In the genomic region with DNA sequence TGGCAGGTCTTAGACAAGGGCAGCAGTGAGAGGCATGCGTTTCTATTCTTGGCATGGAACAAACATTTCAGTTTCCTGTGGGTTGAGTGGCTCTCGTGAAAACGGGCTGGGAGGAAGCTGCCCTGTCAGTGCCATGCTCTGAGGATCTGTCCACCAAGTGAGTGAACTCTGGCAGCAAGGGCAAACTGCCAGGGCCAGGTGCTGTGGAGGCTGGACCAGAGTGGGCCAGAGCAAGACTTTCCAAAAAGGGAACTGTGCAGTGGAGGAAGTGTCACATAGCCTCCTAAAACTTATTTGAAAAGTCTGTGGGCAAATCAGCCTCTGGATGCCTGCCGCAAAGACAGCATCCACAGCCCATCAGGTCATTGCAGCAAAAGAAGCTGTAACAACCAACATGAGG, we compare ENCODE assay signal across 12 cellular contexts. TPM values are rescaled to one million over a fixed set of nuclear protein-coding genes. Genes with fewer than 3 reads are reported as not detected.
DNase-seq lines count a peak whose midpoint lies in the region; ATAC-seq and TF ChIP-seq lines count a peak whose summit lies in the region.
"Had no signal": no experiment of that assay in that cellular context is flagged by ENCODE, and none has a peak within 500 bp of the region (broad histone marks: within the 10 kb centered on the region; RNA-seq: fewer than 3 reads in every experiment).

No MANE protein-coding gene starts in this region.

- H3K9me2 ChIP-seq in Loucy (replicated peaks; ENCODE audit: low read depth, low read length), result no peaks in the 10 kb centered on the region

- no peak overlapping the region for H4K91ac ChIP-seq in trophoblast cell (ENCODE audit: low read depth, low read length)

- H3F3A ChIP-seq in Loucy (ENCODE audit: low read depth), result no peaks in the 10 kb centered on the region

- H3K27me3 Mint-ChIP-seq in activated CD4-positive, alpha-beta T cell treated with anti-CD3 and anti-CD28 coated beads, Interleukin-2, amount 10 ng/mL, durations not matched to agents 24 days and 14 days, result no peaks in the 10 kb centered on the region
- H3K27me3 Mint-ChIP-seq in activated naive CD8-positive, alpha-beta T cell treated with anti-CD3 and anti-CD28 coated beads, Interleukin-2, amount 50 U/mL, for 24 hours, result no peaks in the 10 kb centered on the region

- H3K79me1 ChIP-seq in trophoblast cell (ENCODE audit: low read length), result no peaks in the 10 kb centered on the region

- no peak overlapping the region for H2BK5ac ChIP-seq in trophoblast cell (ENCODE audit: low read depth, low read length, poor library complexity)

- peaks cover 33% of the 10 kb centered on the region for H3K4me1 Mint-ChIP-seq in activated CD4-positive, alpha-beta T cell treated with anti-CD3 and anti-CD28 coated beads, Interleukin-2, amount 10 ng/mL, durations not matched to agents 24 days and 14 days
- H3K4me1 Mint-ChIP-seq in activated naive CD8-positive, alpha-beta T cell treated with anti-CD3 and anti-CD28 coated beads, Interleukin-2, amount 50 U/mL, for 24 hours, result peaks cover 45% of the 10 kb centered on the region
- H3K4me1 Mint-ChIP-seq in stimulated activated effector memory CD8-positive, alpha-beta T cell treated with anti-CD3 and anti-CD28 coated beads, Interleukin-12 subunit alpha, Interleukin-12 subunit beta, amount 100 ng/mL, for 72 hours, result peaks cover 50% of the 10 kb centered on the region

- no peak overlapping the region for H3K18ac ChIP-seq in trophoblast cell (ENCODE audit: low read length)

- H2BK120ac ChIP-seq in trophoblast cell (ENCODE audit: insufficient read depth, low read length, poor library complexity), result no peak overlapping the region

- H3K9me3 Mint-ChIP-seq in activated CD4-positive, alpha-beta T cell treated with anti-CD3 and anti-CD28 coated beads, Interleukin-2, amount 10 ng/mL, durations not matched to agents 24 days and 14 days, result peaks cover 23% of the 10 kb centered on the region
- peaks cover 4% of the 10 kb centered on the region for H3K9me3 Mint-ChIP-seq in activated naive CD8-positive, alpha-beta T cell treated with anti-CD3 and anti-CD28 coated beads, Interleukin-2, amount 50 U/mL, for 24 hours
- no peaks in the 10 kb centered on the region for H3K9me3 Mint-ChIP-seq in stimulated activated effector memory CD8-positive, alpha-beta T cell treated with anti-CD3 and anti-CD28 coated beads, Interleukin-12 subunit alpha, Interleukin-12 subunit beta, amount 100 ng/mL, for 72 hours

- no peak overlapping the region for H4K12ac ChIP-seq in trophoblast cell (ENCODE audit: low read depth, low read length)

- H3K4me3 ChIP-seq in Loucy (ENCODE audit: low read length, poor library complexity, severe bottlenecking) (no peak overlapping the region), trophoblast cell (ENCODE audit: low read depth, low read length) (no peak overlapping the region)
- H3K4me3 ChIP-seq: A549, SJCRH30 had no signal

- peaks cover 26% of the 10 kb centered on the region for H3K4me1 ChIP-seq in Loucy (ENCODE audit: insufficient read depth, low read length, poor library complexity, severe bottlenecking)
- H3K4me1 ChIP-seq in trophoblast cell (ENCODE audit: control insufficient read depth in 1 of 2, insufficient read depth in 2 of 2, low read length in 2 of 2), result no peaks in the 10 kb centered on the region
- H3K4me1 ChIP-seq: A549, SJCRH30 had no signal

- H3K36me3 ChIP-seq in Loucy (ENCODE audit: insufficient read depth, low read length) (no peaks in the 10 kb centered on the region), trophoblast cell (ENCODE audit: control insufficient read depth in 1 of 2, insufficient read depth in 2 of 2, low read length in 2 of 2) (no peaks in the 10 kb centered on the region)
- H3K36me3 ChIP-seq: SJCRH30 had no signal

- H2AFZ ChIP-seq in Loucy (ENCODE audit: low read length) (peak overlapping the region; percentile 26; the same call in 1 of the 2 replicates), trophoblast cell (ENCODE audit: insufficient read depth, low read length, poor library complexity) (no peak overlapping the region)

- H3K23ac ChIP-seq in trophoblast cell (ENCODE audit: low read length), result no peak overlapping the region

- H3K27me3 ChIP-seq in Loucy (ENCODE audit: insufficient read depth, low read length, poor library complexity, severe bottlenecking) (no peaks in the 10 kb centered on the region), trophoblast cell (ENCODE audit: insufficient read depth, low read length) (no peaks in the 10 kb centered on the region)
- H3K27me3 ChIP-seq: SJCRH30 had no signal

- no peak overlapping the region for H4K8ac ChIP-seq in trophoblast cell (ENCODE audit: low read depth, low read length)

- TF ChIP-seq CTCF in Loucy (conservative IDR thresholded peaks at IDR 0.05; ENCODE audit: low read length), result no peak

- H3K36me3 Mint-ChIP-seq in activated CD4-positive, alpha-beta T cell treated with anti-CD3 and anti-CD28 coated beads, Interleukin-2, amount 10 ng/mL, durations not matched to agents 24 days and 14 days (ENCODE audit: low read depth), result peaks cover 12% of the 10 kb centered on the region
- peaks cover 2% of the 10 kb centered on the region for H3K36me3 Mint-ChIP-seq in activated naive CD8-positive, alpha-beta T cell treated with anti-CD3 and anti-CD28 coated beads, Interleukin-2, amount 50 U/mL, for 24 hours (ENCODE audit: low read depth)
- peaks cover 6% of the 10 kb centered on the region for H3K36me3 Mint-ChIP-seq in stimulated activated effector memory CD8-positive, alpha-beta T cell treated with anti-CD3 and anti-CD28 coated beads, Interleukin-12 subunit alpha, Interleukin-12 subunit beta, amount 100 ng/mL, for 72 hours

- no peak overlapping the region for H2AK5ac ChIP-seq in trophoblast cell (ENCODE audit: low read length)

- H3K9me3 ChIP-seq in Loucy (ENCODE audit: insufficient read depth, low read depth, low read length) (no peaks in the 10 kb centered on the region), trophoblast cell (ENCODE audit: insufficient read depth, low read depth, low read length) (no peaks in the 10 kb centered on the region)
- H3K9me3 ChIP-seq: A549, SJCRH30 had no signal

- H3K4me2 ChIP-seq in Loucy (ENCODE audit: low read depth, low read length, poor library complexity, severe bottlenecking) (peak overlapping the region; percentile 48), trophoblast cell (ENCODE audit: low read length) (no peak overlapping the region)
- H3K4me2 ChIP-seq: A549 had no signal

- DNase-seq in activated CD4-positive, alpha-beta T cell treated with anti-CD3 and anti-CD28 coated beads, Interleukin-2, amount 10 ng/mL, durations not matched to agents 24 days and 14 days, result no peak
- no peak for DNase-seq in activated CD4-positive, alpha-beta T cell treated with anti-CD3 and anti-CD28 coated beads for 1 hour
- DNase-seq in activated naive CD8-positive, alpha-beta T cell treated with anti-CD3 and anti-CD28 coated beads, Interleukin-2, amount 50 U/mL, for 24 hours, result no peak
- DNase-seq in stimulated activated effector memory CD8-positive, alpha-beta T cell treated with anti-CD3 and anti-CD28 coated beads, Interleukin-12 subunit alpha, Interleukin-12 subunit beta, amount 100 ng/mL, for 72 hours (ENCODE audit: low spot score in 2 of 2), result no peak
- DNase-seq in 8988T (no peak), trophoblast cell (no peak), OCI-M2 (lab: John Stamatoyannopoulos, UW; ENCODE audit: unreplicated experiment) (no peak)
- DNase-seq: activated CD4-positive, alpha-beta T cell treated with anti-CD3 and anti-CD28 coated beads for 48 hours; NCI-H2171 treated with DMSO at 0.1 percent for 48 hours; SJCRH30 had no signal

- no peaks in the 10 kb centered on the region for H4K20me1 ChIP-seq in Loucy (ENCODE audit: insufficient read depth, low read length, poor library complexity, severe bottlenecking)

- no peaks in the 10 kb centered on the region for H3K79me2 ChIP-seq in Loucy (ENCODE audit: insufficient read depth, low read length)
- no peaks in the 10 kb centered on the region for H3K79me2 ChIP-seq in trophoblast cell (ENCODE audit: control insufficient read depth, insufficient read depth, low read length, poor library complexity)

- WGBS in trophoblast cell (ENCODE audit: extremely low coverage, insufficient coverage, insufficient read length), result no CpG with 5 or more reads among the region's 4 CpGs

- intact Hi-C loops in activated CD4-positive, alpha-beta T cell treated with anti-CD3 and anti-CD28 coated beads, Interleukin-2, amount 10 ng/mL, durations not matched to agents 24 days and 14 days (cut with micrococcal nuclease), result no loop called here

- peak overlapping the region; percentile 34 for H3K4me3 Mint-ChIP-seq in activated CD4-positive, alpha-beta T cell treated with anti-CD3 and anti-CD28 coated beads, Interleukin-2, amount 10 ng/mL, durations not matched to agents 24 days and 14 days
- H3K4me3 Mint-ChIP-seq in activated naive CD8-positive, alpha-beta T cell treated with anti-CD3 and anti-CD28 coated beads, Interleukin-2, amount 50 U/mL, for 24 hours, result no peak overlapping the region
- H3K4me3 Mint-ChIP-seq in stimulated activated effector memory CD8-positive, alpha-beta T cell treated with anti-CD3 and anti-CD28 coated beads, Interleukin-12 subunit alpha, Interleukin-12 subunit beta, amount 100 ng/mL, for 72 hours, result no peak overlapping the region

- H3K14ac ChIP-seq in trophoblast cell (ENCODE audit: low read length), result no peak overlapping the region

- no peak for ATAC-seq in activated naive CD8-positive, alpha-beta T cell treated with anti-CD3 and anti-CD28 coated beads, Interleukin-2, amount 50 U/mL, for 24 hours
- no peak for ATAC-seq in stimulated activated effector memory CD8-positive, alpha-beta T cell treated with anti-CD3 and anti-CD28 coated beads, Interleukin-12 subunit alpha, Interleukin-12 subunit beta, amount 100 ng/mL, for 72 hours
- ATAC-seq: A549 had no signal

- H3K4ac ChIP-seq in trophoblast cell (ENCODE audit: low read depth, low read length), result no peak overlapping the region

- no peak overlapping the region for H2BK12ac ChIP-seq in trophoblast cell (ENCODE audit: low read length)

- H3K9ac ChIP-seq in Loucy (ENCODE audit: low read depth, low read length, poor library complexity, severe bottlenecking), result no peak overlapping the region
- H3K9ac ChIP-seq in trophoblast cell (ENCODE audit: low read length), result no peak overlapping the region

- peak overlapping the region; percentile 65 for H3K27ac Mint-ChIP-seq in activated CD4-positive, alpha-beta T cell treated with anti-CD3 and anti-CD28 coated beads, Interleukin-2, amount 10 ng/mL, durations not matched to agents 24 days and 14 days
- peak overlapping the region; percentile 92 for H3K27ac Mint-ChIP-seq in activated naive CD8-positive, alpha-beta T cell treated with anti-CD3 and anti-CD28 coated beads, Interleukin-2, amount 50 U/mL, for 24 hours
- peak overlapping the region; percentile 46 for H3K27ac Mint-ChIP-seq in stimulated activated effector memory CD8-positive, alpha-beta T cell treated with anti-CD3 and anti-CD28 coated beads, Interleukin-12 subunit alpha, Interleukin-12 subunit beta, amount 100 ng/mL, for 72 hours

- H3K27ac ChIP-seq in trophoblast cell (ENCODE audit: low read depth, low read length), result no peak overlapping the region
- H3K27ac ChIP-seq: A549, SJCRH30 had no signal

RNA-seq across cellular contexts. Expression of a gene that starts 44.2 kb away (rescaled TPM):
- 135 and 136 TPM in 2 replicates for total RNA-seq in activated CD4-positive, alpha-beta T cell treated with anti-CD3 and anti-CD28 coated beads, Interleukin-2, amount 10 ng/mL, durations not matched to agents 24 days and 14 days
- polyA plus RNA-seq in trophoblast cell (2013), result 59.5 and 60.1 TPM in 2 replicates
